18 cellular contexts compared by ENCODE assay signal in genomic region chr2:217035967-217036366, GRCh38.
A peak's percentile ranks its signal among the peaks of the same experiment; 100 is the strongest.
DNase-seq lines count a peak whose midpoint lies in the region; ATAC-seq, FAIRE-seq and TF ChIP-seq lines count a peak whose summit lies in the region.
"Had no signal": no experiment of that assay in that cellular context is flagged by ENCODE, and none has a peak within 500 bp of the region (broad histone marks: within the 10 kb centered on the region; RNA-seq: fewer than 3 reads in every experiment).

No MANE protein-coding gene starts in this region.

- peaks cover 2% of the 10 kb centered on the region for H3K27me3 ChIP-seq in bronchial epithelial cell (ENCODE audit: control insufficient read depth, insufficient read depth, low read length)

- intact Hi-C loops in cardiac septum (cut with DNase I) = loop anchor here (1.0 kb wide), 1 partner anchor 18 kb away; no protein-coding TSS in a partner anchor

- TF ChIP-seq CTCF in bronchial epithelial cell (IDR thresholded peaks at IDR 0.05; ENCODE audit: insufficient read depth, low read length, severe bottlenecking) = no peak
- no peak for TF ChIP-seq CTCF in omental fat pad (IDR thresholded peaks at IDR 0.05)

- peak; percentile 13 for DNase-seq in EH (ENCODE audit: low read depth)
- peak; percentile 72 for DNase-seq in bronchial epithelial cell (ENCODE audit: low read depth)
- peak; percentile 80 for DNase-seq in cardiac septum (ENCODE audit: low spot score)
- DNase-seq in omental fat pad (ENCODE audit: low spot score) = no peak
- DNase-seq in NCI-H345 treated with DMSO at 0.1 percent for 48 hours (lab: John Stamatoyannopoulos, UW; ENCODE audit: unreplicated experiment) = no peak
- no peak for DNase-seq in GOT3 (lab: John Stamatoyannopoulos, UW)
- DNase-seq: activated CD4-positive, CD25-positive, alpha-beta regulatory T cell treated with anti-CD3 and anti-CD28 coated beads, Interleukin-2, amount 50 U/mL, for 72 hours; anterior cingulate cortex; CD4-positive, CD25-positive, alpha-beta regulatory T cell; DMS79 treated with DMSO at 0.1 percent for 48 hours; NCI-H1417; NCI-H2171 treated with DMSO at 0.1 percent for 48 hours; SK-N-SH; stimulated activated CD4-positive, alpha-beta T cell treated with anti-CD3 and anti-CD28 coated beads, Interleukin-12 subunit alpha, Interleukin-12 subunit beta, amount 100 ng/mL, for 4 hours had no signal

- FAIRE-seq in bronchial epithelial cell (lab: Jason Lieb, UNC) = no peak

- no peak overlapping the region for H3K4me3 ChIP-seq in bronchial epithelial cell (ENCODE audit: low read depth, low read length)
- H3K4me3 ChIP-seq: lung had no signal

- H3K36me3 ChIP-seq in bronchial epithelial cell (ENCODE audit: control insufficient read depth, insufficient read depth, low read length) = no peaks in the 10 kb centered on the region

- peak; percentile 49 for ATAC-seq in omental fat pad (ENCODE audit: low FRiP score)
- ATAC-seq in GM19455 (IDR thresholded peaks at IDR 0.05; ENCODE audit: unreplicated experiment) = no peak
- ATAC-seq in GM18498 (IDR thresholded peaks at IDR 0.05; ENCODE audit: unreplicated experiment) = no peak
- ATAC-seq: Panc1 had no signal

Comparison
In these comparisons a context has a peak if more than half of its experiments do, and no peak if none do; other contexts are left out.
1. DNase-seq: peak in EH (single experiment), bronchial epithelial cell (single experiment) and cardiac septum (single experiment); none in omental fat pad (single experiment), NCI-H345 treated with DMSO at 0.1 percent for 48 hours (single experiment) and GOT3 (single experiment).